In the genomic region with DNA sequence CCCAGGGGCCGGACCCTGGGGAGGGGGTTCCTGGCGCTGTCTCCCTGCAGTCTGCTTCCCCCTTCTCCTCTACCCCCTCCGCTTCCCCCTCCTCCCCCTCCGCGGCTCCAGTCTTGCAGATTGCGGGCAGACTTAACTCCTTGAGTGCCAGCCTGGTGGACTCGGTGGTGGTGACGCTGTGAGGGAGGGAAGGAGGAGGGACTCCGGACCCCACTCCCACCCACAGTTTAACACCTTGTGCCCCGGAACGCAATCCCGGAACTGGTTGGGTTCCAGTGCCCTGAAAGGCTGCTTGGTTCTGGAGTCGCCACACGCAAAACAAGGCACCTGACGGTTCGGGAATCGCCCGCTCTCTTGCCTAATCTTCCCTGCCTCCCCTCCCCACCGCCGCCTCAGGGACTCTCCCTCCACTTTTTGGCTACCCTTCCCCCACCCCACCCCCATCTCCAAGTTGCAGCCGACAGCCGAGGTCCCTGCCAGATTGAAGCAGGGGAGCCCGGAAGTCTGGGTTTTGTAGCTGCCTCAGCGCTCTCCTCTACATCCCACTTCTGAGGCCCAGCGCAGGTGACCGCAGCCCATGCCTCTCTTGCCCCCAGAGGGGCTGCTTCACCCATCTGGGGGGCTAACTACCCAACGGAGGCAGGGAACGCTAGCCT, we compare ENCODE assay signal across 8 cellular contexts. TPM values are rescaled to one million over a fixed set of nuclear protein-coding genes. Genes with fewer than 3 reads are reported as not detected.
DNase-seq lines count a peak whose midpoint lies in the region; ATAC-seq, FAIRE-seq and TF ChIP-seq lines count a peak whose summit lies in the region.

No MANE protein-coding gene starts in this region.

- DNase-seq in GDM1 (lab: John Stamatoyannopoulos, UW) (peak; percentile 85), NCI-H1105 treated with DMSO at 0.1 percent for 48 hours (lab: John Stamatoyannopoulos, UW) (peak; percentile 91), astrocyte (ENCODE audit: low read depth) (peak; percentile 87), hepatocyte (ENCODE audit: low spot score) (peak; percentile 93), psoas muscle (peak; percentile 84 to 88), H54 (ENCODE audit: insufficient read length, low spot score) (no peak)

- peak overlapping the region; percentile 93 for H3K27ac Mint-ChIP-seq in T-helper 1 cell treated with Interleukin-12 subunit alpha and Interleukin-12 subunit beta and Interleukin-4 antibody, amounts not matched to agents 30 μg/mL and 1 μg/mL, for 36 hours
- peak overlapping the region; percentile 91 for H3K27ac Mint-ChIP-seq in astrocyte (ENCODE audit: unreplicated experiment)

- H3K27me3 ChIP-seq in astrocyte (ENCODE audit: insufficient read depth, low read length), result no peaks in the 10 kb centered on the region
- H3K27me3 ChIP-seq in hepatocyte, result no peaks in the 10 kb centered on the region
- no peaks in the 10 kb centered on the region for H3K27me3 ChIP-seq in psoas muscle (ENCODE audit: insufficient read depth in 3 of 3, low read length in 2 of 3)

- peaks cover 32% of the 10 kb centered on the region for H3K4me1 Mint-ChIP-seq in T-helper 1 cell treated with Interleukin-12 subunit alpha and Interleukin-12 subunit beta and Interleukin-4 antibody, amounts not matched to agents 30 μg/mL and 1 μg/mL, for 36 hours (ENCODE audit: low read depth)
- H3K4me1 Mint-ChIP-seq in astrocyte (ENCODE audit: low read depth, unreplicated experiment), result peaks cover 18% of the 10 kb centered on the region

- H3K36me3 Mint-ChIP-seq in T-helper 1 cell treated with Interleukin-12 subunit alpha and Interleukin-12 subunit beta and Interleukin-4 antibody, amounts not matched to agents 30 μg/mL and 1 μg/mL, for 36 hours (ENCODE audit: low read depth), result no peaks in the 10 kb centered on the region
- H3K36me3 Mint-ChIP-seq in astrocyte (ENCODE audit: low read depth, unreplicated experiment), result no peaks in the 10 kb centered on the region

- H3K27ac ChIP-seq in astrocyte (ENCODE audit: low read depth, low read length) (peak overlapping the region; percentile 11), hepatocyte (peak overlapping the region; percentile 98), psoas muscle (peak overlapping the region; percentile 91)

- ATAC-seq in psoas muscle (peak; percentile 9 to 46 (median 24)), HG03280 (IDR thresholded peaks at IDR 0.05; ENCODE audit: unreplicated experiment) (no peak)

- H3K4me3 ChIP-seq in astrocyte (ENCODE audit: insufficient read depth, low read depth, low read length) (peak overlapping the region; percentile 63), hepatocyte (peak overlapping the region; percentile 73), psoas muscle (peak overlapping the region; percentile 79)

- H2AFZ ChIP-seq in astrocyte (ENCODE audit: low read depth, low read length) (peak overlapping the region; percentile 59), hepatocyte (no peak overlapping the region)

- H3K4me1 ChIP-seq in astrocyte (ENCODE audit: insufficient read depth, low read length), result peaks cover 20% of the 10 kb centered on the region
- H3K4me1 ChIP-seq in hepatocyte (ENCODE audit: insufficient read depth), result peaks cover 28% of the 10 kb centered on the region
- H3K4me1 ChIP-seq in psoas muscle, result peaks cover 22% of the 10 kb centered on the region

- H3K9me3 Mint-ChIP-seq in T-helper 1 cell treated with Interleukin-12 subunit alpha and Interleukin-12 subunit beta and Interleukin-4 antibody, amounts not matched to agents 30 μg/mL and 1 μg/mL, for 36 hours, result no peaks in the 10 kb centered on the region
- no peaks in the 10 kb centered on the region for H3K9me3 Mint-ChIP-seq in astrocyte (ENCODE audit: unreplicated experiment)

- no peaks in the 10 kb centered on the region for H3K9me3 ChIP-seq in astrocyte (ENCODE audit: insufficient read depth, low read depth, low read length)
- H3K9me3 ChIP-seq in hepatocyte (ENCODE audit: low read depth), result no peaks in the 10 kb centered on the region
- no peaks in the 10 kb centered on the region for H3K9me3 ChIP-seq in psoas muscle

- FAIRE-seq in astrocyte (lab: Jason Lieb, UNC) (no peak), H54 (lab: Jason Lieb, UNC) (no peak)

- no peak for TF ChIP-seq POLR2A in H54 (IDR thresholded peaks at IDR 0.05; ENCODE audit: low read depth, low read length)

- TF ChIP-seq CTCF in astrocyte (IDR thresholded peaks at IDR 0.05; ENCODE audit: insufficient read depth, low read depth, low read length), result no peak
- no peak for TF ChIP-seq CTCF in hepatocyte (IDR thresholded peaks at IDR 0.05; ENCODE audit: poor library complexity)
- TF ChIP-seq CTCF in psoas muscle (IDR thresholded peaks at IDR 0.05), result no peak

- peaks cover 4% of the 10 kb centered on the region for H3K27me3 Mint-ChIP-seq in T-helper 1 cell treated with Interleukin-12 subunit alpha and Interleukin-12 subunit beta and Interleukin-4 antibody, amounts not matched to agents 30 μg/mL and 1 μg/mL, for 36 hours (ENCODE audit: low read depth)
- no peaks in the 10 kb centered on the region for H3K27me3 Mint-ChIP-seq in astrocyte (ENCODE audit: low read depth, unreplicated experiment)

- peak overlapping the region; percentile 72 for H3K9ac ChIP-seq in astrocyte (ENCODE audit: low read length)

- no peaks in the 10 kb centered on the region for H3K9me2 ChIP-seq in hepatocyte (replicated peaks; ENCODE audit: insufficient read depth)

- peak overlapping the region; percentile 93 for H3K4me2 ChIP-seq in astrocyte (ENCODE audit: low read length)
- H3K4me2 ChIP-seq in hepatocyte, result peak overlapping the region; percentile 92

- H3K79me2 ChIP-seq in astrocyte (ENCODE audit: insufficient read depth, low read length) (peaks cover 10% of the 10 kb centered on the region), hepatocyte (peaks cover 17% of the 10 kb centered on the region)

- 0% methylated on average over 13 of the region's 28 CpGs for WGBS in hepatocyte (ENCODE audit: low lambda C conversion rate, missing lambda C conversion rate)
- WGBS in psoas muscle, 3 donors, result 0 to 1% (median 0%) methylated on average over 20 to 26 of the region's 28 CpGs

- H4K20me1 ChIP-seq in astrocyte (ENCODE audit: insufficient read depth, low read length) (peaks cover 5% of the 10 kb centered on the region), hepatocyte (ENCODE audit: insufficient read depth, poor library complexity, severe bottlenecking) (no peaks in the 10 kb centered on the region)

- no peaks in the 10 kb centered on the region for H3K36me3 ChIP-seq in astrocyte (ENCODE audit: insufficient read depth, low read length)
- H3K36me3 ChIP-seq in hepatocyte (replicated peaks; ENCODE audit: insufficient read depth, low read depth), result no peaks in the 10 kb centered on the region
- no peaks in the 10 kb centered on the region for H3K36me3 ChIP-seq in psoas muscle (ENCODE audit: insufficient read depth in 1 of 2, low read depth in 1 of 2)

- intact Hi-C loops in psoas muscle (cut with DNase I), result loop anchor here (1.0 to 5.0 kb wide), 5 partner anchors 22 to 137 kb away; a partner anchor contains a TSS

- H3K4me3 Mint-ChIP-seq in T-helper 1 cell treated with Interleukin-12 subunit alpha and Interleukin-12 subunit beta and Interleukin-4 antibody, amounts not matched to agents 30 μg/mL and 1 μg/mL, for 36 hours, result peak overlapping the region; percentile 84
- peak overlapping the region; percentile 84 for H3K4me3 Mint-ChIP-seq in astrocyte (ENCODE audit: unreplicated experiment)

RNA-seq across cellular contexts. Expression of a gene that starts 3.9 kb away (rescaled TPM):
- 128 and 138 TPM in 2 replicates for total RNA-seq in astrocyte
- 7.8 and 25.3 TPM in 2 replicates for total RNA-seq in hepatocyte
- polyA plus RNA-seq in hepatocyte, result 18.0 and 18.1 TPM in 2 replicates
- 100 to 1,000 TPM in 1 of 4 donors, 10 to 100 TPM in 3; 52.4 to 124 (median 68.0) TPM for total RNA-seq in psoas muscle
- 10 to 100 TPM in 1 of 3 donors, 1 to 10 TPM in 2; 8.1 to 31.2 (median 8.6) TPM for polyA plus RNA-seq in psoas muscle

RNA-seq across cellular contexts. Expression of a gene that starts 26.5 kb away (rescaled TPM):
- total RNA-seq in astrocyte (0.43 TPM in 1 of 2 replicates, not detected in the other), hepatocyte (2.2 and 3.6 TPM in 2 replicates), psoas muscle (not detected)
- polyA plus RNA-seq in hepatocyte (55.3 and 101 TPM in 2 replicates), psoas muscle (under 1 TPM in 1 of 3 donors, not detected in 2; 0.23 TPM)

RNA-seq across cellular contexts. Expression of a gene that starts 41.9 kb away (rescaled TPM):
- not detected in 2 replicates for total RNA-seq in astrocyte
- not detected in 2 replicates for total RNA-seq in hepatocyte
- 0.41 TPM in 1 of 2 replicates, not detected in the other for polyA plus RNA-seq in hepatocyte
- total RNA-seq in psoas muscle, result not detected
- not detected for polyA plus RNA-seq in psoas muscle

RNA-seq across cellular contexts. Expression of a gene that starts 45.9 kb away (rescaled TPM):
- 0.07 and 0.12 TPM in 2 replicates for total RNA-seq in astrocyte
- not detected in 2 replicates for total RNA-seq in hepatocyte
- polyA plus RNA-seq in hepatocyte, result 0.11 and 0.29 TPM in 2 replicates
- total RNA-seq in psoas muscle, result under 1 TPM in 1 of 4 donors, not detected in 3; 0.17 TPM
- under 1 TPM; 0.14 to 0.25 (median 0.21) TPM for polyA plus RNA-seq in psoas muscle

Comparison
In these comparisons a context has a peak if more than half of its experiments do, and no peak if none do; other contexts are left out.
1. H3K27ac ChIP-seq: peak in every context shown above with its lines; median percentile 98 in hepatocyte; 91 in psoas muscle; 11 in astrocyte.